9 cellular contexts compared by ENCODE assay signal in genomic region chr4:102438873-102439614, GRCh38.
DNase-seq lines count a peak whose midpoint lies in the region; ATAC-seq, FAIRE-seq and TF ChIP-seq lines count a peak whose summit lies in the region.
"Had no signal": no experiment of that assay in that cellular context is flagged by ENCODE, and none has a peak within 500 bp of the region (broad histone marks: within the 10 kb centered on the region; RNA-seq: fewer than 3 reads in every experiment).

No MANE protein-coding gene starts in this region.

- no peak overlapping the region for H2BK15ac ChIP-seq in mesendoderm (replicated peaks; ENCODE audit: low read depth)

- dilution Hi-C loops in endothelial cell of umbilical vein (cut with MboI; ENCODE audit: extremely low pct_ligation_motif_present, low sequenced_read_pairs): no loop called here

- H2BK5ac ChIP-seq in mesendoderm (ENCODE audit: low read length): no peak overlapping the region

- no CpG with 5 or more reads among the region's 4 CpGs for WGBS in mesendoderm (ENCODE audit: extremely low coverage, insufficient coverage, low lambda C conversion rate)

- no peak overlapping the region for H2AK5ac ChIP-seq in mesendoderm (ENCODE audit: low read length)

- H3K4ac ChIP-seq in mesendoderm (ENCODE audit: low read depth, low read length): no peak overlapping the region

- no peak overlapping the region for H4K5ac ChIP-seq in mesendoderm (ENCODE audit: low read length)

- ATAC-seq in GM18502 (IDR thresholded peaks at IDR 0.05; ENCODE audit: poor library complexity, unreplicated experiment): no peak
- ATAC-seq in HG03520 (IDR thresholded peaks at IDR 0.05; ENCODE audit: unreplicated experiment): no peak
- ATAC-seq: activated T-helper 17 cell treated with anti-CD3 and anti-CD28 coated beads, Interleukin-2, amount 50 U/mL, for 72 hours had no signal

- CTCF ChIA-PET in endothelial cell of umbilical vein (lab: Charles Lee): interaction anchor here (1.0 kb wide), 1 partner anchor 8 kb away, joined by 4 read pairs; no protein-coding TSS in a partner anchor

- no peak for TF ChIP-seq CTCF in endothelial cell of umbilical vein (IDR thresholded peaks at IDR 0.05; ENCODE audit: extremely low read depth in 1 of 2, insufficient read depth in 1 of 2, low read depth in 1 of 2, low read length in 2 of 2)

- H3K9me1 ChIP-seq in endothelial cell of umbilical vein (replicated peaks; ENCODE audit: control insufficient read depth, extremely low read depth, insufficient read depth, low read length): no peaks in the 10 kb centered on the region

- H3K4me3 ChIP-seq in endothelial cell of umbilical vein (replicated peaks in 1 of 3; ENCODE audit: insufficient read depth in 1 of 3, low read depth in 1 of 3, low read length in 3 of 3) (no peak overlapping the region), mesendoderm (ENCODE audit: low read length) (no peak overlapping the region)
- H3K4me3 ChIP-seq in effector memory CD4-positive, alpha-beta T cell (ENCODE audit: insufficient read depth, low read depth, low read length, poor library complexity, severe bottlenecking): no peak overlapping the region

- H3K4me1 ChIP-seq in endothelial cell of umbilical vein (ENCODE audit: control insufficient read depth, extremely low read depth, insufficient read depth, low read length) (no peaks in the 10 kb centered on the region), mesendoderm (ENCODE audit: control insufficient read depth, low read depth, low read length) (no peaks in the 10 kb centered on the region)
- no peaks in the 10 kb centered on the region for H3K4me1 ChIP-seq in effector memory CD4-positive, alpha-beta T cell (ENCODE audit: control insufficient read depth, insufficient read depth, low read length, poor library complexity, severe bottlenecking)

- H3K27me3 ChIP-seq in endothelial cell of umbilical vein (ENCODE audit: control insufficient read depth in 2 of 2, insufficient read depth in 2 of 2, low read length in 2 of 2) (no peaks in the 10 kb centered on the region), mesendoderm (ENCODE audit: insufficient read depth, low read length, poor library complexity) (no peaks in the 10 kb centered on the region)
- H3K27me3 ChIP-seq in effector memory CD4-positive, alpha-beta T cell (replicated peaks; ENCODE audit: control insufficient read depth, insufficient read depth, low read length, poor library complexity, severe bottlenecking): no peaks in the 10 kb centered on the region

- H3K18ac ChIP-seq in mesendoderm (ENCODE audit: low read length): no peak overlapping the region

- H3K79me1 ChIP-seq in mesendoderm (ENCODE audit: low read length): no peaks in the 10 kb centered on the region

- H3K4me2 ChIP-seq in endothelial cell of umbilical vein (ENCODE audit: insufficient read depth, low read length) (no peak overlapping the region), mesendoderm (ENCODE audit: low read length) (no peak overlapping the region)

- H3K9ac ChIP-seq in endothelial cell of umbilical vein (replicated peaks; ENCODE audit: extremely low read depth, insufficient read depth, low read length): no peak overlapping the region
- no peak overlapping the region for H3K9ac ChIP-seq in mesendoderm (ENCODE audit: low read length)

- POLR2A ChIA-PET in endothelial cell of umbilical vein (lab: Charles Lee): interaction anchor here (0.6 kb wide), 1 partner anchor 9 kb away, joined by 3 read pairs; no protein-coding TSS in a partner anchor

- H3K9me3 ChIP-seq in endothelial cell of umbilical vein (replicated peaks; ENCODE audit: control insufficient read depth, insufficient read depth, low read length): no peaks in the 10 kb centered on the region
- H3K9me3 ChIP-seq in effector memory CD4-positive, alpha-beta T cell (ENCODE audit: control insufficient read depth, low read length): no peaks in the 10 kb centered on the region

- H4K20me1 ChIP-seq in endothelial cell of umbilical vein (replicated peaks; ENCODE audit: control insufficient read depth, extremely low read depth, insufficient read depth, low read length): no peaks in the 10 kb centered on the region

- intact Hi-C loops in endothelial cell of umbilical vein (cut with micrococcal nuclease): loop anchor here (2.0 to 10.0 kb wide), 3 partner anchors 326 to 1264 kb away; partner anchors contain the start of genes CISD2 and MANBA
- intact Hi-C loops in posterior cingulate gyrus (cut with DNase I): loop anchor here (10.0 kb wide), 1 partner anchor 94 kb away; the partner anchor contains the start of gene SLC39A8

- no peak overlapping the region for H2BK120ac ChIP-seq in mesendoderm (ENCODE audit: low read depth, low read length)

- peak; percentile 15 for FAIRE-seq in endothelial cell of umbilical vein (lab: Jason Lieb, UNC)

- H3K79me2 ChIP-seq in endothelial cell of umbilical vein (ENCODE audit: control insufficient read depth, insufficient read depth, low read length) (no peaks in the 10 kb centered on the region), mesendoderm (ENCODE audit: control insufficient read depth, insufficient read depth, low read length) (no peaks in the 10 kb centered on the region)

- no peak overlapping the region for H3K23ac ChIP-seq in mesendoderm (ENCODE audit: low read length)

- DNase-seq in AG08395 (ENCODE audit: low spot score) (peak; percentile 80), NCI-H1105 treated with DMSO at 0.1 percent for 48 hours (lab: John Stamatoyannopoulos, UW) (peak; percentile 52), endothelial cell of umbilical vein (ENCODE audit: low read depth, low spot score) (peak; percentile 77), mesendoderm (peak; percentile 54), posterior cingulate gyrus (no peak)
- DNase-seq in effector memory CD4-positive, alpha-beta T cell: no peak

- no peak for TF ChIP-seq POLR2A in endothelial cell of umbilical vein (IDR thresholded peaks at IDR 0.05; ENCODE audit: low read depth, low read length)

- no peaks in the 10 kb centered on the region for H3K36me3 ChIP-seq in endothelial cell of umbilical vein (ENCODE audit: control insufficient read depth in 2 of 2, extremely low read depth in 1 of 2, insufficient read depth in 2 of 2, low read length in 2 of 2)
- no peaks in the 10 kb centered on the region for H3K36me3 ChIP-seq in mesendoderm (ENCODE audit: control insufficient read depth, insufficient read depth, low read length)
- H3K36me3 ChIP-seq in effector memory CD4-positive, alpha-beta T cell (ENCODE audit: control insufficient read depth, insufficient read depth, low read length): no peaks in the 10 kb centered on the region

- no TSS peak for BruUV-seq in endothelial cell of umbilical vein (replicated peaks; lab: Mats Ljungman, UMichigan)

- no peak overlapping the region for H3K56ac ChIP-seq in mesendoderm (ENCODE audit: low read length)

- H4K8ac ChIP-seq in mesendoderm (ENCODE audit: low read depth, low read length): peak overlapping the region; percentile 57

- peak overlapping the region; percentile 71 for H2AFZ ChIP-seq in endothelial cell of umbilical vein (ENCODE audit: low read depth, low read length)

- H3K27ac ChIP-seq in endothelial cell of umbilical vein (ENCODE audit: insufficient read depth, low read depth, low read length) (no peak overlapping the region), mesendoderm (ENCODE audit: low read depth, low read length) (no peak overlapping the region)
- no peak overlapping the region for H3K27ac ChIP-seq in effector memory CD4-positive, alpha-beta T cell (ENCODE audit: insufficient read depth, low read length, poor library complexity, severe bottlenecking)

TF ChIP-seq in endothelial cell of umbilical vein, 7 proteins besides CTCF, POLR2A, EP300 and RAD21:
- TF ChIP-seq MYC (IDR thresholded peaks at IDR 0.05; ENCODE audit: low read depth, low read length) (no peak), MAX (IDR thresholded peaks at IDR 0.05; ENCODE audit: insufficient read depth, insufficient read length) (no peak), EZH2 (IDR thresholded peaks at IDR 0.05; ENCODE audit: borderline replicate concordance, low read depth, low read length, severe bottlenecking) (no peak), GATA2 (IDR thresholded peaks at IDR 0.05; ENCODE audit: insufficient read depth, insufficient read length, low read depth, low read length) (no peak), JUN (IDR thresholded peaks at IDR 0.05; ENCODE audit: borderline replicate concordance, insufficient read depth, insufficient read length, low read depth) (no peak), FOS (IDR thresholded peaks at IDR 0.05; ENCODE audit: borderline replicate concordance, insufficient read depth, low read length) (no peak), POLR2AphosphoS5 (IDR thresholded peaks at IDR 0.05; ENCODE audit: insufficient read depth, low read depth, low read length) (no peak)

Comparison
In these comparisons a context has a peak if more than half of its experiments do, and no peak if none do; other contexts are left out.
1. DNase-seq: peak in AG08395 (single experiment), NCI-H1105 treated with DMSO at 0.1 percent for 48 hours (single experiment), endothelial cell of umbilical vein (single experiment) and mesendoderm (single experiment); none in effector memory CD4-positive, alpha-beta T cell (0 of 3) and posterior cingulate gyrus (0 of 10).